Comparison of ENCODE assay signal across 11 cellular contexts in genomic region chr20:47149939-47150338, GRCh38.
DNase-seq lines count a peak whose midpoint lies in the region; ATAC-seq, FAIRE-seq and TF ChIP-seq lines count a peak whose summit lies in the region.
"Had no signal": no experiment of that assay in that cellular context is flagged by ENCODE, and none has a peak within 500 bp of the region (broad histone marks: within the 10 kb centered on the region; RNA-seq: fewer than 3 reads in every experiment).

No MANE protein-coding gene starts in this region.

- POLR2A ChIA-PET in HCT116 (lab: Charles Lee): no interaction called here

- H3K79me2 ChIP-seq in HCT116 (ENCODE audit: insufficient read depth, low read length): no peaks in the 10 kb centered on the region

- no peak for DNase-seq in HCT116 (ENCODE audit: low read depth, low spot score)
- no peak for DNase-seq in AG08395 (ENCODE audit: low spot score)
- no peak for DNase-seq in pancreas
- DNase-seq: CD8-positive, alpha-beta T cell; GDM1 had no signal

- H3K27ac ChIP-seq in HCT116 (ENCODE audit: low read depth, low read length) (no peak overlapping the region), pancreas (no peak overlapping the region)

- H3K4me3 ChIP-seq in HCT116 (replicated peaks in 1 of 2; ENCODE audit: low read depth in 1 of 2, low read length in 2 of 2) (no peak overlapping the region), pancreas (no peak overlapping the region)
- H3K4me3 ChIP-seq: A549 had no signal

- no peaks in the 10 kb centered on the region for H3K9me3 ChIP-seq in HCT116 (ENCODE audit: control insufficient read depth in 1 of 2, insufficient read depth in 1 of 2, low read depth in 1 of 2, low read length in 2 of 2)
- no peaks in the 10 kb centered on the region for H3K9me3 ChIP-seq in pancreas
- H3K9me3 ChIP-seq: A549 had no signal

- TF ChIP-seq POLR2A in HCT116 (IDR thresholded peaks at IDR 0.05; ENCODE audit: borderline replicate concordance, extremely low read depth, insufficient read depth, insufficient read length): no peak

- H3K36me3 Mint-ChIP-seq in IgD-negative memory B cell: peaks cover 2% of the 10 kb centered on the region
- H3K36me3 Mint-ChIP-seq in dendritic cell treated with granulocyte-macrophage colony-stimulating factor and Interleukin-4, amounts not matched to agents 40 ng/mL and 50 ng/mL, for 4 days (ENCODE audit: low read depth): no peaks in the 10 kb centered on the region
- H3K36me3 Mint-ChIP-seq: CD8-positive, alpha-beta T cell had no signal

- H2AFZ ChIP-seq in HCT116 (ENCODE audit: low read depth, low read length, poor library complexity, severe bottlenecking): peak overlapping the region; percentile 73

- peak overlapping the region in 2 of 3 donors; percentile 39 to 61 for H3K27ac Mint-ChIP-seq in IgD-negative memory B cell
- H3K27ac Mint-ChIP-seq in dendritic cell treated with granulocyte-macrophage colony-stimulating factor and Interleukin-4, amounts not matched to agents 40 ng/mL and 50 ng/mL, for 4 days: peak overlapping the region; percentile 20
- H3K27ac Mint-ChIP-seq: CD8-positive, alpha-beta T cell had no signal

- TF ChIP-seq CTCF in HCT116 (IDR thresholded peaks at IDR 0.05 in 2 of 3, conservative IDR thresholded peaks at IDR 0.05 in 1 of 3; ENCODE audit: borderline replicate concordance in 1 of 3, insufficient read depth in 1 of 3, low read depth in 2 of 3, low read length in 2 of 3) (no peak), pancreas (IDR thresholded peaks at IDR 0.05) (no peak)

- TF ChIP-seq RAD21 in HCT116 (IDR thresholded peaks at IDR 0.05; ENCODE audit: low read depth): no peak

- ATAC-seq in HCT116: no peak
- no peak for ATAC-seq in GM19324 (IDR thresholded peaks at IDR 0.05; ENCODE audit: low FRiP score, unreplicated experiment)
- no peak for ATAC-seq in pancreas

- CTCF ChIA-PET in HCT116 (lab: Charles Lee): interaction anchor here (0.9 to 1.9 kb wide), 3 partner anchors 375 to 402 kb away, joined by 3 to 6 read pairs (median 4); no protein-coding TSS in a partner anchor

- intact Hi-C loops in HCT116 (cut with micrococcal nuclease): loop anchor here (1.0 kb wide), 1 partner anchor 392 kb away; no protein-coding TSS in a partner anchor
- intact Hi-C loops in dendritic cell treated with granulocyte-macrophage colony-stimulating factor and Interleukin-4, amounts not matched to agents 40 ng/mL and 50 ng/mL, for 4 days (cut with micrococcal nuclease): loop anchor here (1.0 to 2.0 kb wide), 2 partner anchors 383 to 397 kb away; no protein-coding TSS in a partner anchor
- intact Hi-C loops in pancreas (cut with DNase I): no loop called here

- no peak for FAIRE-seq in pancreas (lab: Jason Lieb, UNC)
- FAIRE-seq: A549, GM19239 had no signal

- H3K27me3 ChIP-seq in HCT116 (ENCODE audit: insufficient read depth, low read length): no peaks in the 10 kb centered on the region
- no peaks in the 10 kb centered on the region for H3K27me3 ChIP-seq in pancreas

- H3K9ac ChIP-seq in HCT116 (ENCODE audit: low read length): no peak overlapping the region

- H3K4me1 ChIP-seq in HCT116 (ENCODE audit: control insufficient read depth in 1 of 2, insufficient read depth in 2 of 2, low read length in 2 of 2) (peaks cover 2 to 5% of the 10 kb centered on the region in 2 experiments; a peak in 2 of 4 replicates), pancreas (no peaks in the 10 kb centered on the region)

- H3K4me3 Mint-ChIP-seq in IgD-negative memory B cell: no peak overlapping the region
- H3K4me3 Mint-ChIP-seq in dendritic cell treated with granulocyte-macrophage colony-stimulating factor and Interleukin-4, amounts not matched to agents 40 ng/mL and 50 ng/mL, for 4 days: no peak overlapping the region
- H3K4me3 Mint-ChIP-seq: CD14-positive monocyte; CD8-positive, alpha-beta T cell had no signal

- no TSS peak for BruUV-seq in HCT116 (replicated peaks; lab: Mats Ljungman, UMichigan)

- H3K36me3 ChIP-seq in HCT116 (ENCODE audit: control insufficient read depth in 1 of 2, insufficient read depth in 2 of 2, low read length in 2 of 2) (no peaks in the 10 kb centered on the region), pancreas (no peaks in the 10 kb centered on the region)

- peaks cover 14% of the 10 kb centered on the region for H3K27me3 Mint-ChIP-seq in IgD-negative memory B cell
- H3K27me3 Mint-ChIP-seq in dendritic cell treated with granulocyte-macrophage colony-stimulating factor and Interleukin-4, amounts not matched to agents 40 ng/mL and 50 ng/mL, for 4 days: peaks cover 15% of the 10 kb centered on the region

- RAD21 ChIA-PET in HCT116 (lab: Charles Lee; ENCODE audit: low non-redundant PET in 1 of 2, low total read pairs in 2 of 2, uncharacterized antibody in 2 of 2, unreplicated experiment in 2 of 2): no interaction called here

- H3K9me3 Mint-ChIP-seq in IgD-negative memory B cell: peaks cover 2 to 4% (median 2%) of the 10 kb centered on the region in 3 donors
- H3K9me3 Mint-ChIP-seq in dendritic cell treated with granulocyte-macrophage colony-stimulating factor and Interleukin-4, amounts not matched to agents 40 ng/mL and 50 ng/mL, for 4 days: no peaks in the 10 kb centered on the region
- H3K9me3 Mint-ChIP-seq: CD8-positive, alpha-beta T cell had no signal

- no peak overlapping the region for H3K4me2 ChIP-seq in HCT116 (ENCODE audit: low read length)
- H3K4me2 ChIP-seq: A549 had no signal

- 60 to 76% methylated on average over 5 of the region's 5 CpGs for WGBS in pancreas, 2 donors

- no peaks in the 10 kb centered on the region for H3K9me2 ChIP-seq in HCT116 (ENCODE audit: insufficient read depth)

- peaks cover 0 to 2% (median 2%) of the 10 kb centered on the region in 3 donors for H3K4me1 Mint-ChIP-seq in IgD-negative memory B cell
- peaks cover 19% of the 10 kb centered on the region for H3K4me1 Mint-ChIP-seq in dendritic cell treated with granulocyte-macrophage colony-stimulating factor and Interleukin-4, amounts not matched to agents 40 ng/mL and 50 ng/mL, for 4 days (ENCODE audit: low read depth)

- no peaks in the 10 kb centered on the region for H4K20me1 ChIP-seq in HCT116 (ENCODE audit: insufficient read depth)

TF ChIP-seq in HCT116, 20 proteins besides CTCF, POLR2A, EP300 and RAD21 (continues in another document):
- no peak for TF ChIP-seq EGR1 (IDR thresholded peaks at IDR 0.05; ENCODE audit: low read depth)
- no peak for TF ChIP-seq REST (IDR thresholded peaks at IDR 0.05; ENCODE audit: low read depth)
- TF ChIP-seq FOSL1 (IDR thresholded peaks at IDR 0.05; ENCODE audit: low read depth): no peak
- no peak for TF ChIP-seq ATF3 (IDR thresholded peaks at IDR 0.05)
- TF ChIP-seq POLR2AphosphoS5 (IDR thresholded peaks at IDR 0.05; ENCODE audit: low read depth, low read length): no peak
- TF ChIP-seq ZBTB33 (IDR thresholded peaks at IDR 0.05; ENCODE audit: extremely low read depth, insufficient replicate concordance, low read length): no peak
- no peak for TF ChIP-seq CBX3 (IDR thresholded peaks at IDR 0.05; ENCODE audit: low read depth)
- no peak for TF ChIP-seq SIN3A (IDR thresholded peaks at IDR 0.05; ENCODE audit: low read depth)
- no peak for TF ChIP-seq SRF (IDR thresholded peaks at IDR 0.05; ENCODE audit: low read depth)
- no peak for TF ChIP-seq ELF1 (IDR thresholded peaks at IDR 0.05; ENCODE audit: borderline replicate concordance, low read depth)
- no peak for TF ChIP-seq MAX (IDR thresholded peaks at IDR 0.05)
- TF ChIP-seq YY1 (IDR thresholded peaks at IDR 0.05; ENCODE audit: extremely low read depth, insufficient replicate concordance, low read depth, low read length): no peak

Comparison
In these comparisons a context has a peak if more than half of its experiments do, and no peak if none do; other contexts are left out.
1. intact Hi-C loops: an anchor here in HCT116 (1.0 kb wide) and dendritic cell treated with granulocyte-macrophage colony-stimulating factor and Interleukin-4, amounts not matched to agents 40 ng/mL and 50 ng/mL, for 4 days (1.0 to 2.0 kb wide); none called in pancreas.